Comparison of ENCODE assay signal across 15 cellular contexts in the genomic region with DNA sequence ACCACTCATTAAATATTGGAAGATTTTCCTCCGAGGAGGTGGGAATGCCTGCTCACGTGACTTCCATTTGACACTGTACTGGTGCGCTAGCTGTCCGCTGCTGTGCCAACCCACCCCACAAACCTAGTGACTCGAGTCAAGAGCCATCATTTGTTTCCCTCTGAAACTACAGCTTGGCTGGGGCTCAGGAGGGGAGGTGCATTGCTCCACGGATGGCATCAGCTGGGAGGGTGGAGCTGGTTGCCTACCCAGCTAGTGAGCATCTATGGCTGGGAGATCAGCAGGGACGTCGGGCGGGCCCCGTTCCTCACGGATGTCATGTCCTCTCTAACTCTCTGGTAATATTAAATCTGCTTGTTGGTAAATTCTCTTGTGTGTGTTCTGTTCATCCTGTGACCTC. TPM values are rescaled to one million over a fixed set of nuclear protein-coding genes. Genes with fewer than 3 reads are reported as not detected.
DNase-seq lines count a peak whose midpoint lies in the region; ATAC-seq, FAIRE-seq and TF ChIP-seq lines count a peak whose summit lies in the region.
"Had no signal": no experiment of that assay in that cellular context is flagged by ENCODE, and none has a peak within 500 bp of the region (broad histone marks: within the 10 kb centered on the region; RNA-seq: fewer than 3 reads in every experiment).

No MANE protein-coding gene starts in this region.

- H3K9ac ChIP-seq in kidney (ENCODE audit: low read length in 2 of 2): no peak overlapping the region
- H3K9ac ChIP-seq: BLaER1 treated with 17β-estradiol and CSF1 and Interleukin-3, amounts not matched to agents 10 nM and 100 nM; GM23248 had no signal

- peaks cover 0 to 6% of the 10 kb centered on the region in 2 donors for H3K9me3 ChIP-seq in kidney (ENCODE audit: control insufficient read depth in 1 of 2, low read length in 2 of 2)

- no peaks in the 10 kb centered on the region for H3K4me1 ChIP-seq in kidney (ENCODE audit: control insufficient read depth in 1 of 2, insufficient read depth in 1 of 2, low read depth in 1 of 2, low read length in 2 of 2)
- H3K4me1 ChIP-seq: BLaER1 treated with 17β-estradiol and CSF1 and Interleukin-3, amounts not matched to agents 10 nM and 100 nM had no signal

- intact Hi-C loops in Right ventricle myocardium superior (cut with DNase I) (no loop called here), left ventricle myocardium superior (cut with micrococcal nuclease) (no loop called here), kidney (cut with DNase I) (no loop called here), posterior vena cava (cut with DNase I) (no loop called here)

- no peak for TF ChIP-seq CTCF in kidney (IDR thresholded peaks at IDR 0.05; ENCODE audit: borderline replicate concordance, extremely low read depth, insufficient read depth)

- H3K27ac ChIP-seq in kidney (ENCODE audit: low read depth in 2 of 2, low read length in 2 of 2): no peak overlapping the region
- H3K27ac ChIP-seq: BLaER1 treated with 17β-estradiol and CSF1 and Interleukin-3, amounts not matched to agents 10 nM and 100 nM; GM23248 had no signal

- no peak overlapping the region for H3K4me3 ChIP-seq in kidney (ENCODE audit: low read length in 2 of 2)
- H3K4me3 ChIP-seq: BLaER1 treated with 17β-estradiol and CSF1 and Interleukin-3, amounts not matched to agents 10 nM and 100 nM; GM23248 had no signal

- FAIRE-seq in HTR-8/SVneo (lab: Jason Lieb, UNC) (peak; percentile 75), kidney (lab: Jason Lieb, UNC) (no peak)
- FAIRE-seq: H54 had no signal

- DNase-seq in Right ventricle myocardium superior (peak; percentile 28), left ventricle myocardium superior (no peak), HTR-8/SVneo (ENCODE audit: insufficient read length, low spot score) (no peak), kidney (peak; percentile 22), posterior vena cava (ENCODE audit: low spot score) (peak; percentile 68), NCI-H1436 treated with DMSO at 0.1 percent for 48 hours (lab: John Stamatoyannopoulos, UW) (no peak), NCI-H2029 (lab: John Stamatoyannopoulos, UW) (no peak)
- DNase-seq: ACHN; CD4-positive, CD25-positive, alpha-beta regulatory T cell; GM23248 had no signal

- no peaks in the 10 kb centered on the region for H3K36me3 ChIP-seq in kidney (ENCODE audit: control insufficient read depth in 1 of 2, insufficient read depth in 2 of 2, low read length in 2 of 2)

- ATAC-seq in Right ventricle myocardium superior (ENCODE audit: poor library complexity): no peak
- no peak for ATAC-seq in left ventricle myocardium superior

RNA-seq across cellular contexts. Expression of a gene that starts 9.5 kb away (rescaled TPM):
- total RNA-seq in Right ventricle myocardium superior: not detected
- total RNA-seq in left ventricle myocardium superior: not detected
- total RNA-seq in kidney: not detected
- polyA plus RNA-seq in kidney (ENCODE audit: insufficient read depth, low read depth, low replicate concordance): not detected
- not detected for total RNA-seq in posterior vena cava
- total RNA-seq: A172; CD4-positive, CD25-positive, alpha-beta regulatory T cell; Daoy; GM23248; HT-29 had no signal
- polyA plus RNA-seq: CD4-positive, CD25-positive, alpha-beta regulatory T cell; GM23248 had no signal

Comparison
In these comparisons a context has a peak if more than half of its experiments do, and no peak if none do; other contexts are left out.
1. DNase-seq: peak in Right ventricle myocardium superior (single experiment), kidney (single experiment) and posterior vena cava (single experiment); none in left ventricle myocardium superior (single experiment), HTR-8/SVneo (single experiment), NCI-H1436 treated with DMSO at 0.1 percent for 48 hours (single experiment) and NCI-H2029 (single experiment).